ENCODE assay signal across 29 cellular contexts in the genomic region with DNA sequence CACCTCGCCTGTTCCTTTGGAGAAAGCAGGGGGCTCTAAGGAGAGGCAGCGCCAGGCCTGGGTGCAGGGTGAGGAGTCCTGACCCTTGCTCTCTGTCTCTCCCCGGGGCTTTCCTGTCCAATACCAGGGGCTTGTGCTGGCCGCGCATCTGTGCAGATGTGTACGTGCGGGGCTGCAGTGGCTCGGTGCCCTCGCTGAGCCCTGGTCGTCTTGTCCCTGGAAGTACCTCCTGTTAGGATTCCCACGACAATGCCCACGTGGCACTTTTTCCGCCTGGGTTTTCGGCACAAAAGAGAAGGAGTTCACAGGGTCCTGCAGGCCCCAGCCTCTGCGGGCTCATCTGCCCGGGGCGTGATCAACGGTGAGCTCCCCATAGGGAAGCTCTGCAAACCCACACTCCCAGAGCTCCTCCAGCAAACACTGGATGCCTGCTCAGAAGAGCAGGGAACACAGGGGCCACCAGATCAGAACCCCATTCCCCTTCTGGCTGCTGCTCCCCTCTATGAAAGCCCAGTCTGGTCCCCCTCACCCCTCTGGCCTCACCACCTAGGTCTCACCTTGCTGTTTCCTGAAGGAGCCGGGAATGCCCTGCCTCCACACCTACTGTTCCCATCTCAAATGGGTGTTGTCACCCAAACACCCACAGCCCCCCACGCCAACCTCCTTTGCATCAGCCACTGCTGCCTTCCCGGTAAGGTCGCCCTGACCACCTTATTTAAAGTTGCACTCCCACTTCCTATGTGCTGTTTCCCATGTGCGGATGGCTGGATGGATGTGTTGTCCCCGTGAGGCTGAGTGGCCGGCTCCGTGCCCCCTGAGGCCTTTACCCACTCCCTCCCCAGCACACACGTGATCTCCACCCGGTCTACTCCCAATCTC.
DNase-seq lines count a peak whose midpoint lies in the region; ATAC-seq and TF ChIP-seq lines count a peak whose summit lies in the region.
"Had no signal": no experiment of that assay in that cellular context is flagged by ENCODE, and none has a peak within 500 bp of the region (broad histone marks: within the 10 kb centered on the region; RNA-seq: fewer than 3 reads in every experiment).

No MANE protein-coding gene starts in this region.

- in situ Hi-C loops in Panc1 (cut with HindIII; ENCODE audit: low pct_unique_long_range_greater_than_20kb, low sequenced_read_pairs), result no loop called here

- H3K9me3 Mint-ChIP-seq in glutamatergic neuron (ENCODE audit: unreplicated experiment), result peaks cover 6% of the 10 kb centered on the region

- ATAC-seq in Panc1 (peak; percentile 29; the same call in 1 of the 2 replicates), upper lobe of right lung (peak; percentile 12), GM21515 (IDR thresholded peaks at IDR 0.05; ENCODE audit: unreplicated experiment) (no peak)
- ATAC-seq: A549, K562 had no signal

- H3K4me3 ChIP-seq in BLaER1 treated with 17β-estradiol and CSF1 and Interleukin-3, amounts not matched to agents 10 nM and 100 nM, result no peak overlapping the region
- H3K4me3 ChIP-seq in Panc1 (ENCODE audit: low read depth in 2 of 2, low read length in 2 of 2) (no peak overlapping the region), upper lobe of right lung (no peak overlapping the region), suprapubic skin (no peak overlapping the region)
- H3K4me3 ChIP-seq: A549, K562, PC-9 had no signal

- BruUV-seq in Panc1 (replicated peaks; lab: Mats Ljungman, UMichigan), result no TSS peak

- POLR2A ChIA-PET in Panc1 (lab: Charles Lee), result no interaction called here

- peaks cover 3% of the 10 kb centered on the region for H3K27me3 Mint-ChIP-seq in glutamatergic neuron (ENCODE audit: unreplicated experiment)

- peaks cover 16% of the 10 kb centered on the region for H3K36me3 Mint-ChIP-seq in glutamatergic neuron (ENCODE audit: unreplicated experiment)
- H3K36me3 Mint-ChIP-seq: CD14-positive monocyte; CD8-positive, alpha-beta memory T cell had no signal

- CTCF ChIA-PET in Panc1 (lab: Charles Lee), result no interaction called here

- peaks cover 9 to 15% (median 11%) of the 10 kb centered on the region in 11 experiments for H3K9me3 ChIP-seq in BLaER1 treated with 17β-estradiol and CSF1 and Interleukin-3, amounts not matched to agents 10 nM and 100 nM (replicated peaks in 1 of 11)
- H3K9me3 ChIP-seq in Panc1 (ENCODE audit: control insufficient read depth, insufficient read depth, low read depth, low read length) (no peaks in the 10 kb centered on the region), upper lobe of right lung (no peaks in the 10 kb centered on the region), suprapubic skin (no peaks in the 10 kb centered on the region)
- H3K9me3 ChIP-seq: A549 had no signal

- H3K27me3 ChIP-seq in BLaER1 treated with 17β-estradiol and CSF1 and Interleukin-3, amounts not matched to agents 10 nM and 100 nM, result no peaks in the 10 kb centered on the region; a peak in 2 of 22 replicates
- peaks cover 23% of the 10 kb centered on the region for H3K27me3 ChIP-seq in Panc1 (ENCODE audit: control insufficient read depth, insufficient read depth, low read length)
- H3K27me3 ChIP-seq in upper lobe of right lung, result no peaks in the 10 kb centered on the region
- peaks cover 21% of the 10 kb centered on the region for H3K27me3 ChIP-seq in suprapubic skin

- intact Hi-C loops in Panc1 (cut with micrococcal nuclease; ENCODE audit: unreplicated experiment) (no loop called here), upper lobe of right lung (cut with DNase I) (no loop called here)

- peaks cover 3% of the 10 kb centered on the region for H3K4me1 Mint-ChIP-seq in glutamatergic neuron (ENCODE audit: low read depth, unreplicated experiment)
- H3K4me1 Mint-ChIP-seq: CD14-positive monocyte; CD8-positive, alpha-beta memory T cell had no signal

- peaks cover 7 to 16% (median 10%) of the 10 kb centered on the region in 10 experiments for H3K4me1 ChIP-seq in BLaER1 treated with 17β-estradiol and CSF1 and Interleukin-3, amounts not matched to agents 10 nM and 100 nM
- H3K4me1 ChIP-seq in Panc1 (ENCODE audit: control insufficient read depth, insufficient read depth, low read length), result no peaks in the 10 kb centered on the region
- no peaks in the 10 kb centered on the region for H3K4me1 ChIP-seq in upper lobe of right lung
- H3K4me1 ChIP-seq in suprapubic skin, result no peaks in the 10 kb centered on the region
- H3K4me1 ChIP-seq: A549 had no signal

- H3K27ac ChIP-seq in BLaER1 treated with 17β-estradiol and CSF1 and Interleukin-3, amounts not matched to agents 10 nM and 100 nM, result no peak overlapping the region
- H3K27ac ChIP-seq in Panc1 (ENCODE audit: low read length) (no peak overlapping the region), upper lobe of right lung (no peak overlapping the region), suprapubic skin (no peak overlapping the region)
- H3K27ac ChIP-seq: A549, PC-9 had no signal

- no peaks in the 10 kb centered on the region for H3K36me3 ChIP-seq in BLaER1 treated with 17β-estradiol and CSF1 and Interleukin-3, amounts not matched to agents 10 nM and 100 nM
- H3K36me3 ChIP-seq in Panc1 (ENCODE audit: control insufficient read depth, insufficient read depth, low read length) (no peaks in the 10 kb centered on the region), upper lobe of right lung (no peaks in the 10 kb centered on the region), suprapubic skin (no peaks in the 10 kb centered on the region)

- H3K4me2 ChIP-seq in BLaER1 treated with 17β-estradiol and CSF1 and Interleukin-3, amounts not matched to agents 10 nM and 100 nM, result peak overlapping the region; percentile 40 to 73 (median 62)
- H3K4me2 ChIP-seq: A549, PC-9 had no signal

- no peak for TF ChIP-seq EP300 in suprapubic skin (IDR thresholded peaks at IDR 0.05)

- H4K20me1 ChIP-seq in BLaER1 treated with 17β-estradiol and CSF1 and Interleukin-3, amounts not matched to agents 10 nM and 100 nM, result no peaks in the 10 kb centered on the region

- 79% methylated on average over 23 of the region's 28 CpGs for WGBS in suprapubic skin

- H3K9ac ChIP-seq in BLaER1 treated with 17β-estradiol and CSF1 and Interleukin-3, amounts not matched to agents 10 nM and 100 nM, result no peak overlapping the region

- H3K27ac Mint-ChIP-seq in glutamatergic neuron (ENCODE audit: unreplicated experiment), result no peak overlapping the region
- H3K27ac Mint-ChIP-seq: CD8-positive, alpha-beta memory T cell; H9 had no signal

- H3K4me3 Mint-ChIP-seq in glutamatergic neuron (ENCODE audit: unreplicated experiment), result no peak overlapping the region
- H3K4me3 Mint-ChIP-seq: CD14-positive monocyte; CD8-positive, alpha-beta memory T cell; H9 had no signal

- TF ChIP-seq POLR2A in suprapubic skin (IDR thresholded peaks at IDR 0.05), result no peak

- TF ChIP-seq CTCF in Panc1 (IDR thresholded peaks at IDR 0.05), result no peak
- TF ChIP-seq CTCF in upper lobe of right lung (IDR thresholded peaks at IDR 0.05), result no peak
- no peak for TF ChIP-seq CTCF in suprapubic skin (IDR thresholded peaks at IDR 0.05)
- TF ChIP-seq CTCF in glutamatergic neuron (IDR thresholded peaks at IDR 0.05; ENCODE audit: partially characterized antibody, unreplicated experiment), result no peak

- DNase-seq in Panc1 (ENCODE audit: low read depth, low spot score) (no peak), mesenteric fat pad (ENCODE audit: low spot score) (peak; percentile 73), upper lobe of right lung (no peak), suprapubic skin (ENCODE audit: low spot score in 2 of 2) (no peak), glutamatergic neuron (no peak)
- DNase-seq: AML-193; CD8-positive, alpha-beta memory T cell; DMS 273 treated with DMSO at 0.1 percent for 48 hours; DMS79; EL; GDM1; H9; Kasumi-1; NCI-H1092 treated with DMSO at 0.1 percent for 48 hours; NCI-H1436; NCI-H187; NCI-H2081 treated with DMSO at 0.1 percent for 48 hours; NCI-H2171; NCI-H524; NCI-H774; NK-92 treated with Interleukin-12 subunit alpha and Interleukin-12 subunit beta, amount 100 ng/mL, for 24 hours; PC-9; RPMI8226; SHP77 treated with DMSO at 0.1 percent for 48 hours had no signal
